In the genomic region with DNA sequence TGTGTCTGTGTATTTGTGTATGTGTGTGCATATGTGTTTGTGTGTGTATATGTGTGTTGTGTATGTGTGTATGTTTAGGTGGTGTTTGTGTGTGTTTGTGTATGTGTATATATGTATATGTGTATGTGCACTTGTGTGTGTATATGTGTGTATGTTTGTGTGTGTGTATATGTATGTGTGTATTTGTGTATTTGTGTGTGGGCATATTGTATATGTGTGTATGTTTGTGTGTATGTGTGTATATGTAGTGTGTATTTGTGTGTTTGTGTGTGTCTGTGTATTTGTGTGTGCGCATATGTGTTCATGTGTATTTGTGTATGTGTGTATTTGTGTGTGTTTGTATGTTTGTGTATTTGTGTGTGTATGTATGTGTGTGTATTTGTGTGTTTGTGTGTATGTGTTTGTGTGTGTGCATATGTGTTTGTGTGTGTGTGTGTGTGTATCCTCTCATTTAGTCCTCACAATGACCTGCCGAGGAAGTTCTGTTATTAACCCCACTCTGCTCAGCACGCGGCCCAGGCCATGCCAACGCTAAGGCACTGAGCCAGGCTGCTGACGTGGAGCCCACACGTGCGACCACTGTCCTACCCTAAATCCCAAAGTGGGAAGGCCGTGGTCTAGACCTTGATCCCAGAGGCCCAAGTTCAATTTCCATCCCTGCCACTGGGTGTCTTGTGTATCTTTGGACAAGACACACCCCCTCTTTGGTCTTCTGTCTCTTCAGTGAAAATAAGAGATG, we compare ENCODE assay signal across 25 cellular contexts. TPM values are rescaled to one million over a fixed set of nuclear protein-coding genes. Genes with fewer than 3 reads are reported as not detected.
"Had no signal": no experiment of that assay in that cellular context is flagged by ENCODE, and none has a peak within 500 bp of the region (broad histone marks: within the 10 kb centered on the region; RNA-seq: fewer than 3 reads in every experiment).

No MANE protein-coding gene starts in this region.

- H3K36me3 ChIP-seq: gastroesophageal sphincter, ovary, upper lobe of right lung had no signal

- H3K36me3 Mint-ChIP-seq: natural killer cell treated with Interleukin-12 subunit alpha and Interleukin-12 subunit beta and Interleukin-15 and Interleukin-18, amount 100 ng/mL, for 72 hours had no signal

- H3K9me3 ChIP-seq: ovary, psoas muscle, upper lobe of right lung had no signal

- ATAC-seq: activated CD4-positive, alpha-beta T cell treated with anti-CD3 and anti-CD28 coated beads for 36 hours; activated naive CD8-positive, alpha-beta T cell treated with anti-CD3 and anti-CD28 coated beads, Interleukin-2, amount 50 U/mL, for 24 hours; gastroesophageal sphincter; left ventricle myocardium superior; natural killer cell treated with Interleukin-12 subunit alpha and Interleukin-12 subunit beta and Interleukin-15 and Interleukin-18, amount 100 ng/mL, for 72 hours; psoas muscle; right cardiac atrium; stimulated activated naive CD8-positive, alpha-beta T cell treated with anti-CD3 and anti-CD28 coated beads, Interleukin-15, Interleukin-2, amounts not matched to agents 100 U/mL and 50 U/mL, for 24 hours; upper lobe of right lung had no signal

- H3K4me1 ChIP-seq: gastroesophageal sphincter, psoas muscle, upper lobe of right lung had no signal

- H3K9me3 Mint-ChIP-seq: activated B cell treated with CpG ODN at 0.5 μM for 24 hours; activated naive CD8-positive, alpha-beta T cell treated with anti-CD3 and anti-CD28 coated beads, Interleukin-2, amount 50 U/mL, for 24 hours; endodermal cell; natural killer cell treated with Interleukin-12 subunit alpha and Interleukin-12 subunit beta and Interleukin-15 and Interleukin-18, amount 100 ng/mL, for 72 hours; T-helper 1 cell treated with Interleukin-12 subunit alpha and Interleukin-12 subunit beta and Interleukin-4 antibody, amounts not matched to agents 30 μg/mL and 1 μg/mL, for 36 hours had no signal

- H3K4me1 Mint-ChIP-seq: activated B cell treated with CpG ODN at 0.5 μM for 24 hours had no signal

- DNase-seq: activated B cell treated with CpG ODN at 0.5 μM for 24 hours; activated CD4-positive, alpha-beta T cell treated with anti-CD3 and anti-CD28 coated beads for 36 hours; activated CD4-positive, alpha-beta T cell treated with anti-CD3 and anti-CD28 coated beads, Interleukin-2, amount 50 U/mL, for 48 hours; activated gamma-delta T cell; activated naive CD4-positive, alpha-beta T cell treated with anti-CD3 and anti-CD28 coated beads, Interleukin-2, amount 50 U/mL, for 16 hours; activated naive CD8-positive, alpha-beta T cell treated with anti-CD3 and anti-CD28 coated beads, Interleukin-2, amount 50 U/mL, for 24 hours; activated T-cell treated with anti-CD3 and anti-CD28 coated beads, Interleukin-2, amount 50 U/mL, for 48 hours; cortex of kidney; head of caudate nucleus; hypothalamus; left ventricle myocardium superior; mammary epithelial cell; midbrain; ovary; psoas muscle; right cardiac atrium; stimulated activated CD4-positive, alpha-beta T cell treated with anti-CD3 and anti-CD28 coated beads, Interleukin-4, amount 100 ng/mL, for 4 hours; stimulated activated naive CD8-positive, alpha-beta T cell treated with anti-CD3 and anti-CD28 coated beads, Interleukin-15, Interleukin-2, amounts not matched to agents 100 U/mL and 50 U/mL, for 24 hours; T1000; upper lobe of right lung had no signal

- H3K4me3 Mint-ChIP-seq: activated B cell treated with CpG ODN at 0.5 μM for 24 hours; activated CD4-positive, alpha-beta T cell treated with anti-CD3 and anti-CD28 coated beads for 36 hours; activated naive CD8-positive, alpha-beta T cell treated with anti-CD3 and anti-CD28 coated beads, Interleukin-2, amount 50 U/mL, for 24 hours; endodermal cell; natural killer cell treated with Interleukin-12 subunit alpha and Interleukin-12 subunit beta and Interleukin-15 and Interleukin-18, amount 100 ng/mL, for 72 hours; T-helper 1 cell treated with Interleukin-12 subunit alpha and Interleukin-12 subunit beta and Interleukin-4 antibody, amounts not matched to agents 30 μg/mL and 1 μg/mL, for 36 hours had no signal

- H3K27ac Mint-ChIP-seq: activated B cell treated with CpG ODN at 0.5 μM for 24 hours; activated CD4-positive, alpha-beta T cell treated with anti-CD3 and anti-CD28 coated beads for 36 hours; activated naive CD8-positive, alpha-beta T cell treated with anti-CD3 and anti-CD28 coated beads, Interleukin-2, amount 50 U/mL, for 24 hours; endodermal cell; natural killer cell treated with Interleukin-12 subunit alpha and Interleukin-12 subunit beta and Interleukin-15 and Interleukin-18, amount 100 ng/mL, for 72 hours; T-helper 1 cell treated with Interleukin-12 subunit alpha and Interleukin-12 subunit beta and Interleukin-4 antibody, amounts not matched to agents 30 μg/mL and 1 μg/mL, for 36 hours had no signal

- H3K27me3 ChIP-seq: ovary, upper lobe of right lung had no signal

- H3K27ac ChIP-seq: gastroesophageal sphincter, ovary, psoas muscle, upper lobe of right lung had no signal

- H3K4me3 ChIP-seq: gastroesophageal sphincter, ovary, psoas muscle, upper lobe of right lung had no signal

RNA-seq across cellular contexts. Expression of gene TMEM51, which starts 43.2 kb away (rescaled TPM):
- total RNA-seq: activated B cell treated with CpG ODN at 0.5 μM for 24 hours; activated CD8-positive, alpha-beta memory T cell treated with anti-CD3 and anti-CD28 coated beads for 36 hours; natural killer cell treated with Interleukin-12 subunit alpha and Interleukin-12 subunit beta and Interleukin-15 and Interleukin-18, amount 100 ng/mL, for 72 hours had no signal
